ENCODE assay signal across 8 cellular contexts in the genomic region with DNA sequence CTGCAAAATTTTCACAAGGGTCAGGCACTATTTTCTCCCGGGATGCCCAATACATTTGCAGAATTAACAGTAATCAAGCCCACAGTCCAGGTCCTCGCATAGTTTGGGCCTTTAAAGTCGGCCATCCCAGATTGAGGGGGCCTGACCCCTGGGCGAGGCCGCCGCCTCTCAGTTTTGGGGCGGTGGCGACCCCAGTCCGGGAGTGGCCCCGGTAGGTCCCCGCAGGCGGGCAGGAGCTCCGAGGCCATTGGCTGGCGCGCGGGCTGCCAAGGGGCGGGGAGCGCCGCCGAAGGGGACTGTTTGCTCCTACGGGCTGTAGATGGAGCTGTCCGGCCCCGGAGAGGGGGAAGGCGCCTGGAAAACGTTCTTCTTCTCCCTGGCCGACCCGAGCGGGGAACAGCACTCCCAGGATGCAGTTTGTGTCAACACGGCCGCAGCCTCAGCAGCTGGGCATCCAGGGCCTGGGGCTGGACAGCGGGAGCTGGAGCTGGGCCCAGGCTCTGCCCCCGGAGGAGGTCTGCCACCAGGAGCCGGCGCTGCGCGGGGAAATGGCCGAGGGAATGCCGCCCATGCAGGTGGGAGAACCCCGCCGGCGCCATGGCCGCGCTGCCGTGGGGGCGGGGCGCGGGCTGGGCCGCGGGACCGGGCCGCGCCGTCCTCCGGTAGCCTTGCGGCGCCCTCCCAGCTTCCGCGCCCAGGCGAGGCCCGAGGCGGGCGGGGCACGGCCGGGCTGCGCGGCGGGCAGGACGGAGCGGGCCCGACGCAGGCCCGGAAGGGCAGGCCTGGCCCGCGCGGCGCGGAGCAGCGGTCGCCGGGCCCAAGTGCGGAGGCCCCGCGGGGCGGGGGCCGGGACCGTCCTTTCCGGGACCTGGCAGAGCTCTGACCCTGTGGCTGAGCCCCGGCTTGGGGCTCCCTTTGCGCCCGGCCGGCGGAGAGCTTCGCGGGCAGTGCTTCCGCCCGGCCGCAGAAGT. TPM values are rescaled to one million over a fixed set of nuclear protein-coding genes. Genes with fewer than 3 reads are reported as not detected.
DNase-seq lines count a peak whose midpoint lies in the region; ATAC-seq and TF ChIP-seq lines count a peak whose summit lies in the region.

Gene ZNF282 (plus strand): TSS at position 367 of the 971 bp plus-strand sequence. CDS start 44 bp downstream, at position 411.

- WGBS in ectodermal cell, 2 experiments, result 0 to 1% methylated on average over 97 of the region's 97 CpGs
- WGBS in lung, 2 donors, result 0% methylated on average over 44 to 97 of the region's 97 CpGs

- POLR2A ChIA-PET in activated CD8-positive, alpha-beta T cell treated with anti-CD3 and anti-CD28 coated beads for 36 hours (lab: Charles Lee), result interaction anchor here (0.9 to 1.8 kb wide), 12 partner anchors 9 to 213 kb away, joined by 3 to 10 read pairs (median 4); partner anchors contain the start of genes ZNF398 and ZNF783

- H3K27ac Mint-ChIP-seq in CD4-positive, CD25-positive, alpha-beta regulatory T cell, result peak within 1 kb of the TSS; percentile 90 to 93 (median 91)
- peak within 1 kb of the TSS; percentile 92 for H3K27ac Mint-ChIP-seq in activated CD8-positive, alpha-beta T cell treated with anti-CD3 and anti-CD28 coated beads for 36 hours

- no peaks in the 10 kb centered on the region for H3K9me3 ChIP-seq in CD4-positive, CD25-positive, alpha-beta regulatory T cell (ENCODE audit: control insufficient read depth in 2 of 2, low read length in 2 of 2)
- H3K9me3 ChIP-seq in ectodermal cell (ENCODE audit: control insufficient read depth, low read length), result no peaks in the 10 kb centered on the region
- H3K9me3 ChIP-seq in lung (ENCODE audit: control insufficient read depth in 2 of 2, insufficient read depth in 1 of 2, low read length in 1 of 2), result no peaks in the 10 kb centered on the region

- peak within 1 kb of the TSS; percentile 88 to 98 (median 91) for H3K4me3 Mint-ChIP-seq in CD4-positive, CD25-positive, alpha-beta regulatory T cell
- H3K4me3 Mint-ChIP-seq in activated CD8-positive, alpha-beta T cell treated with anti-CD3 and anti-CD28 coated beads for 36 hours, result peak within 1 kb of the TSS; percentile 92

- peaks cover 7 to 54% (median 27%) of the 10 kb centered on the region in 4 donors for H3K4me1 Mint-ChIP-seq in CD4-positive, CD25-positive, alpha-beta regulatory T cell
- H3K4me1 Mint-ChIP-seq in activated CD8-positive, alpha-beta T cell treated with anti-CD3 and anti-CD28 coated beads for 36 hours (ENCODE audit: low read depth), result peaks cover 45% of the 10 kb centered on the region

- H3K9me3 Mint-ChIP-seq in CD4-positive, CD25-positive, alpha-beta regulatory T cell, result peaks cover 0 to 2% (median 0%) of the 10 kb centered on the region in 7 donors
- no peaks in the 10 kb centered on the region for H3K9me3 Mint-ChIP-seq in activated CD8-positive, alpha-beta T cell treated with anti-CD3 and anti-CD28 coated beads for 36 hours

- H3K27ac ChIP-seq in CD4-positive, CD25-positive, alpha-beta regulatory T cell (ENCODE audit: insufficient read depth, low read length, poor library complexity, severe bottlenecking), result peak within 1 kb of the TSS; percentile 63
- H3K27ac ChIP-seq in ectodermal cell (ENCODE audit: insufficient read depth, low read depth, low read length, poor library complexity, severe bottlenecking) (peak within 1 kb of the TSS; percentile 76), lung (ENCODE audit: low read depth in 1 of 2, low read length in 1 of 2) (peak within 1 kb of the TSS; percentile 97 to 98)

- peaks cover 22% of the 10 kb centered on the region for H3K36me3 Mint-ChIP-seq in CD4-positive, CD25-positive, alpha-beta regulatory T cell
- H3K36me3 Mint-ChIP-seq in activated CD8-positive, alpha-beta T cell treated with anti-CD3 and anti-CD28 coated beads for 36 hours (ENCODE audit: low read depth), result peaks cover 40% of the 10 kb centered on the region

- peaks cover 22% of the 10 kb centered on the region for H3K4me1 ChIP-seq in CD4-positive, CD25-positive, alpha-beta regulatory T cell (ENCODE audit: control insufficient read depth, insufficient read depth, low read length, poor library complexity, severe bottlenecking)
- peaks cover 8% of the 10 kb centered on the region for H3K4me1 ChIP-seq in ectodermal cell (ENCODE audit: control insufficient read depth, insufficient read depth, low read length)
- H3K4me1 ChIP-seq in lung (ENCODE audit: control insufficient read depth in 2 of 2, insufficient read depth in 2 of 2, low read length in 2 of 2), result peaks cover 5 to 12% of the 10 kb centered on the region in 2 donors

- H3K4me3 ChIP-seq in CD4-positive, CD25-positive, alpha-beta regulatory T cell (ENCODE audit: low read depth, low read length), result peak within 1 kb of the TSS; percentile 84
- H3K4me3 ChIP-seq in ectodermal cell (ENCODE audit: insufficient read depth, low read depth, low read length), result peak within 1 kb of the TSS; percentile 93
- H3K4me3 ChIP-seq in lung, result peak within 1 kb of the TSS; percentile 99

- TF ChIP-seq CTCF in activated CD8-positive, alpha-beta T cell treated with anti-CD3 and anti-CD28 coated beads for 36 hours (IDR thresholded peaks at IDR 0.05), result peak; percentile 65
- TF ChIP-seq CTCF in lung (IDR thresholded peaks at IDR 0.05; ENCODE audit: control extremely low read depth, extremely low read depth), result no peak

- peak; percentile 80 to 81 for ATAC-seq in CD4-positive, CD25-positive, alpha-beta regulatory T cell (ENCODE audit: low read depth in 2 of 2)
- ATAC-seq in GM19351 (IDR thresholded peaks at IDR 0.05; ENCODE audit: unreplicated experiment) (peak; percentile 87), HG03521 (IDR thresholded peaks at IDR 0.05; ENCODE audit: unreplicated experiment) (peak; percentile 89), lung (ENCODE audit: insufficient read depth, low FRiP score) (peak; percentile 98)
- ATAC-seq in activated CD8-positive, alpha-beta T cell treated with anti-CD3 and anti-CD28 coated beads for 36 hours, result peak; percentile 94

- peaks cover 5% of the 10 kb centered on the region for H3K27me3 Mint-ChIP-seq in CD4-positive, CD25-positive, alpha-beta regulatory T cell
- no peaks in the 10 kb centered on the region for H3K27me3 Mint-ChIP-seq in activated CD8-positive, alpha-beta T cell treated with anti-CD3 and anti-CD28 coated beads for 36 hours

- peaks cover 20% of the 10 kb centered on the region for H3K36me3 ChIP-seq in CD4-positive, CD25-positive, alpha-beta regulatory T cell (ENCODE audit: control insufficient read depth, insufficient read depth, low read length)
- H3K36me3 ChIP-seq in ectodermal cell (ENCODE audit: control insufficient read depth, insufficient read depth, low read length) (peaks cover 21% of the 10 kb centered on the region), lung (ENCODE audit: control insufficient read depth in 2 of 2, insufficient read depth in 2 of 2, low read length in 2 of 2) (peaks cover 4 to 18% of the 10 kb centered on the region in 2 donors)

- intact Hi-C loops in activated CD8-positive, alpha-beta T cell treated with anti-CD3 and anti-CD28 coated beads for 36 hours (cut with micrococcal nuclease), result no loop called here

- peak; percentile 44 to 77 (median 60) for DNase-seq in CD4-positive, CD25-positive, alpha-beta regulatory T cell
- peak; percentile 76 for DNase-seq in NCI-H748 treated with DMSO at 0.1 percent for 48 hours (lab: John Stamatoyannopoulos, UW)
- DNase-seq in activated CD8-positive, alpha-beta T cell treated with anti-CD3 and anti-CD28 coated beads for 36 hours, result peak; percentile 84
- peak; percentile 88 for DNase-seq in lung (ENCODE audit: low spot score)
- peak; percentile 32 to 52 (median 41) for DNase-seq in stimulated activated CD4-positive, alpha-beta T cell treated with anti-CD3 and anti-CD28 coated beads, TNF-alpha, amount 100 ng/mL, for 4 hours (ENCODE audit: low read depth in 3 of 3)

- H3K27me3 ChIP-seq in CD4-positive, CD25-positive, alpha-beta regulatory T cell (ENCODE audit: control insufficient read depth, insufficient read depth, low read length), result no peaks in the 10 kb centered on the region
- H3K27me3 ChIP-seq in ectodermal cell (ENCODE audit: control insufficient read depth, insufficient read depth, low read length, poor library complexity, severe bottlenecking) (no peaks in the 10 kb centered on the region), lung (ENCODE audit: control insufficient read depth, insufficient read depth) (no peaks in the 10 kb centered on the region)

- CTCF ChIA-PET in activated CD8-positive, alpha-beta T cell treated with anti-CD3 and anti-CD28 coated beads for 36 hours (lab: Charles Lee), result interaction anchor here (0.7 to 2.3 kb wide), 20 partner anchors 10 to 421 kb away, joined by 3 to 15 read pairs (median 4); partner anchors contain the start of genes ZNF398, ZNF425 and ZNF783

RNA-seq across cellular contexts. Expression of gene ZNF282, which starts in this region (rescaled TPM):
- 18.6 TPM for total RNA-seq in CD4-positive, CD25-positive, alpha-beta regulatory T cell
- polyA plus RNA-seq in CD4-positive, CD25-positive, alpha-beta regulatory T cell, result 1 to 10 TPM in 3 of 4 donors, under 1 TPM in 1; 0.83 to 1.4 (median 1.2) TPM
- 10 to 100 TPM; 29.3 to 29.7 TPM for total RNA-seq in activated CD8-positive, alpha-beta T cell treated with anti-CD3 and anti-CD28 coated beads for 36 hours
- 24.9 TPM for polyA plus RNA-seq in ectodermal cell (2013, experiment 1 of 4)
- polyA plus RNA-seq in ectodermal cell (2013, experiment 2 of 4), result 26.9 TPM
- polyA plus RNA-seq in ectodermal cell (2013, experiment 3 of 4), result 24.0 TPM
- polyA plus RNA-seq in ectodermal cell (2013, experiment 4 of 4), result 24.5 TPM
- 10 to 100 TPM; 24.5 to 35.8 TPM for total RNA-seq in lung
- 10 to 100 TPM in 1 of 2 donors, 1 to 10 TPM in 1; 8.7 to 11.2 TPM for polyA plus RNA-seq in lung

Comparison
In these comparisons a context has a peak if more than half of its experiments do, and no peak if none do; other contexts are left out.
1. Peak in every context shown above with its lines: DNase-seq, ATAC-seq, H3K4me3 ChIP-seq and H3K27ac ChIP-seq.
2. RNA of gene ZNF282 (polyA plus RNA-seq): 8.7 to 11.2 TPM in lung; 0.83 to 1.4 TPM in CD4-positive, CD25-positive, alpha-beta regulatory T cell; every median in the first group is over 4 times any median in the second.